Comparison of ENCODE assay signal across 1 cellular context in genomic region chr3:32452009-32452408, GRCh38.
TF ChIP-seq lines count a peak whose summit lies in the region.

No MANE protein-coding gene starts in this region.

TF ChIP-seq in H1, 55 proteins besides CTCF, POLR2A, EP300 and RAD21:
- TF ChIP-seq KDM5A (IDR thresholded peaks at IDR 0.05; ENCODE audit: low read length) (no peak), ZNF274 (IDR thresholded peaks at IDR 0.05; ENCODE audit: borderline replicate concordance, extremely low read depth, low read length) (no peak), CBX5 (IDR thresholded peaks at IDR 0.05; ENCODE audit: low read depth, low read length) (no peak)
